ENCODE assay signal across 20 cellular contexts in genomic region chrX:24215282-24215681, GRCh38.
"Had no signal": no experiment of that assay in that cellular context is flagged by ENCODE, and none has a peak within 500 bp of the region (broad histone marks: within the 10 kb centered on the region; RNA-seq: fewer than 3 reads in every experiment).

No MANE protein-coding gene starts in this region.

- DNase-seq: activated CD4-positive, alpha-beta T cell treated with anti-CD3 and anti-CD28 coated beads, Interleukin-2, amount 10 ng/mL, durations not matched to agents 24 days and 14 days; activated CD4-positive, CD25-positive, alpha-beta regulatory T cell; activated CD8-positive, alpha-beta memory T cell treated with anti-CD3 and anti-CD28 coated beads for 24 hours; activated gamma-delta T cell; activated naive CD8-positive, alpha-beta T cell treated with anti-CD3 and anti-CD28 coated beads, Interleukin-2, amount 10 ng/mL, durations not matched to agents 7 days and 5 days; amygdala; central memory CD4-positive, alpha-beta T cell; erythroblast; left cardiac atrium; lower lobe of right lung; occipital lobe; posterior cingulate gyrus; retina; stimulated activated CD8-positive, alpha-beta memory T cell treated with anti-CD3 and anti-CD28 coated beads, Interleukin-4, amount 100 ng/mL, for 48 hours; stimulated activated naive CD4-positive, alpha-beta T cell; T-helper 1 cell; T-helper 9 cell; upper lobe of right lung had no signal

- H3K4me3 Mint-ChIP-seq: activated CD4-positive, alpha-beta T cell treated with anti-CD3 and anti-CD28 coated beads, Interleukin-2, amount 10 ng/mL, durations not matched to agents 24 days and 14 days; activated naive CD8-positive, alpha-beta T cell treated with anti-CD3 and anti-CD28 coated beads, Interleukin-2, amount 10 ng/mL, durations not matched to agents 7 days and 5 days; natural killer cell treated with Interleukin-12 subunit alpha and Interleukin-12 subunit beta and Interleukin-15 and Interleukin-18, amount 100 ng/mL, for 72 hours had no signal

- H3K27ac ChIP-seq: lower lobe of right lung, upper lobe of right lung had no signal

- H3K27ac Mint-ChIP-seq: activated CD4-positive, alpha-beta T cell treated with anti-CD3 and anti-CD28 coated beads, Interleukin-2, amount 10 ng/mL, durations not matched to agents 24 days and 14 days; activated naive CD8-positive, alpha-beta T cell treated with anti-CD3 and anti-CD28 coated beads, Interleukin-2, amount 10 ng/mL, durations not matched to agents 7 days and 5 days; natural killer cell treated with Interleukin-12 subunit alpha and Interleukin-12 subunit beta and Interleukin-15 and Interleukin-18, amount 100 ng/mL, for 72 hours had no signal

- H3K4me1 Mint-ChIP-seq: activated CD4-positive, alpha-beta T cell treated with anti-CD3 and anti-CD28 coated beads, Interleukin-2, amount 10 ng/mL, durations not matched to agents 24 days and 14 days had no signal

- H3K4me3 ChIP-seq: lower lobe of right lung, upper lobe of right lung had no signal

- ATAC-seq: left cardiac atrium; natural killer cell treated with Interleukin-12 subunit alpha and Interleukin-12 subunit beta and Interleukin-15 and Interleukin-18, amount 100 ng/mL, for 72 hours; upper lobe of right lung had no signal

- H3K27me3 Mint-ChIP-seq: activated CD4-positive, alpha-beta T cell treated with anti-CD3 and anti-CD28 coated beads, Interleukin-2, amount 10 ng/mL, durations not matched to agents 24 days and 14 days; activated naive CD8-positive, alpha-beta T cell treated with anti-CD3 and anti-CD28 coated beads, Interleukin-2, amount 10 ng/mL, durations not matched to agents 7 days and 5 days; natural killer cell treated with Interleukin-12 subunit alpha and Interleukin-12 subunit beta and Interleukin-15 and Interleukin-18, amount 100 ng/mL, for 72 hours had no signal

- H3K9me3 ChIP-seq: lower lobe of right lung, upper lobe of right lung had no signal

- FAIRE-seq: colon had no signal

- H3K4me1 ChIP-seq: lower lobe of right lung, upper lobe of right lung had no signal

- H3K27me3 ChIP-seq: upper lobe of right lung had no signal

- H3K9me3 Mint-ChIP-seq: activated CD4-positive, alpha-beta T cell treated with anti-CD3 and anti-CD28 coated beads, Interleukin-2, amount 10 ng/mL, durations not matched to agents 24 days and 14 days; activated naive CD8-positive, alpha-beta T cell treated with anti-CD3 and anti-CD28 coated beads, Interleukin-2, amount 10 ng/mL, durations not matched to agents 7 days and 5 days; natural killer cell treated with Interleukin-12 subunit alpha and Interleukin-12 subunit beta and Interleukin-15 and Interleukin-18, amount 100 ng/mL, for 72 hours had no signal
